Comparison of ENCODE assay signal across 17 cellular contexts in genomic region chr10:88158506-88159123, GRCh38.
DNase-seq lines count a peak whose midpoint lies in the region; FAIRE-seq and TF ChIP-seq lines count a peak whose summit lies in the region.
"Had no signal": no experiment of that assay in that cellular context is flagged by ENCODE, and none has a peak within 500 bp of the region (broad histone marks: within the 10 kb centered on the region; RNA-seq: fewer than 3 reads in every experiment).

No MANE protein-coding gene starts in this region.

- H3K36me3 ChIP-seq in Loucy (ENCODE audit: insufficient read depth, low read length) (peaks cover 25% of the 10 kb centered on the region; the same call in 1 of the 2 replicates), muscle layer of colon (ENCODE audit: insufficient read depth, low read length) (no peaks in the 10 kb centered on the region)

- no peak overlapping the region for H3K4me3 ChIP-seq in Loucy (ENCODE audit: low read length, poor library complexity, severe bottlenecking)
- H3K4me3 ChIP-seq in muscle layer of colon (ENCODE audit: low read depth in 1 of 2, low read length in 2 of 2): no peak overlapping the region

- H3K79me2 ChIP-seq in Loucy (ENCODE audit: insufficient read depth, low read length): peaks cover 92% of the 10 kb centered on the region
- H3K79me2 ChIP-seq: parathyroid adenoma had no signal

- H3K9me3 ChIP-seq in Loucy (ENCODE audit: insufficient read depth, low read depth, low read length) (no peaks in the 10 kb centered on the region), muscle layer of colon (ENCODE audit: low read length) (no peaks in the 10 kb centered on the region)

- DNase-seq in type B pancreatic cell (ENCODE audit: extremely low spot score, unreplicated experiment): no peak
- no peak for DNase-seq in HTR-8/SVneo (ENCODE audit: insufficient read length, low spot score)
- DNase-seq in activated CD4-positive, CD25-positive, alpha-beta regulatory T cell treated with anti-CD3 and anti-CD28 coated beads, Interleukin-2, amount 50 U/mL, for 72 hours: no peak
- DNase-seq in activated naive CD4-positive, alpha-beta T cell treated with Interleukin-2 at 50 U/mL for 16 hours: no peak
- DNase-seq: activated CD4-positive, alpha-beta memory T cell treated with anti-CD3 and anti-CD28 coated beads for 36 hours; CD4-positive, alpha-beta T cell; GDM1; NCI-H1694 treated with DMSO at 0.1 percent for 48 hours; NCI-H748 treated with DMSO at 0.1 percent for 48 hours; stimulated activated CD4-positive, alpha-beta T cell treated with anti-CD3 and anti-CD28 coated beads, Interleukin-1b, Interleukin-23, amount 100 ng/mL, for 48 hours; stimulated activated CD8-positive, alpha-beta memory T cell treated with anti-CD3 and anti-CD28 coated beads, Interleukin-4, amount 100 ng/mL, for 48 hours had no signal

- H3K4me3 Mint-ChIP-seq in type B pancreatic cell: no peak overlapping the region
- H3K4me3 Mint-ChIP-seq: activated CD4-positive, alpha-beta memory T cell treated with anti-CD3 and anti-CD28 coated beads for 36 hours; CD4-positive, alpha-beta T cell had no signal

- H3K27ac ChIP-seq in muscle layer of colon (ENCODE audit: low read depth, low read length): peak overlapping the region; percentile 59
- H3K27ac ChIP-seq: KMS-11, parathyroid adenoma had no signal

- no peaks in the 10 kb centered on the region for H3F3A ChIP-seq in Loucy (ENCODE audit: low read depth)

- TF ChIP-seq CTCF in Loucy (conservative IDR thresholded peaks at IDR 0.05; ENCODE audit: low read length) (no peak), type B pancreatic cell (conservative IDR thresholded peaks at IDR 0.05) (no peak)

- no peaks in the 10 kb centered on the region for H3K36me3 Mint-ChIP-seq in type B pancreatic cell
- H3K36me3 Mint-ChIP-seq: activated CD4-positive, alpha-beta memory T cell treated with anti-CD3 and anti-CD28 coated beads for 36 hours had no signal

- H3K4me1 ChIP-seq in Loucy (ENCODE audit: insufficient read depth, low read length, poor library complexity, severe bottlenecking) (peaks cover 22% of the 10 kb centered on the region), muscle layer of colon (ENCODE audit: insufficient read depth, low read length) (peaks cover 21% of the 10 kb centered on the region)
- H3K4me1 ChIP-seq: parathyroid adenoma had no signal

- peaks cover 41% of the 10 kb centered on the region for H4K20me1 ChIP-seq in Loucy (ENCODE audit: insufficient read depth, low read length, poor library complexity, severe bottlenecking)

- H2AFZ ChIP-seq in Loucy (ENCODE audit: low read length): peak overlapping the region; percentile 35; the same call in 1 of the 2 replicates
- H2AFZ ChIP-seq: parathyroid adenoma had no signal

- FAIRE-seq in colon (lab: Jason Lieb, UNC) (peak; percentile 49), HTR-8/SVneo (lab: Jason Lieb, UNC) (no peak)
- FAIRE-seq: H1 had no signal

- H3K9me3 Mint-ChIP-seq in type B pancreatic cell: no peaks in the 10 kb centered on the region
- H3K9me3 Mint-ChIP-seq: activated CD4-positive, alpha-beta memory T cell treated with anti-CD3 and anti-CD28 coated beads for 36 hours; CD4-positive, alpha-beta T cell had no signal

- H3K27me3 Mint-ChIP-seq in type B pancreatic cell: no peaks in the 10 kb centered on the region
- H3K27me3 Mint-ChIP-seq: activated CD4-positive, alpha-beta memory T cell treated with anti-CD3 and anti-CD28 coated beads for 36 hours; CD4-positive, alpha-beta T cell had no signal

- peak overlapping the region; percentile 63 for H3K27ac Mint-ChIP-seq in type B pancreatic cell
- H3K27ac Mint-ChIP-seq: activated CD4-positive, alpha-beta memory T cell treated with anti-CD3 and anti-CD28 coated beads for 36 hours; CD4-positive, alpha-beta T cell had no signal

- H3K9me2 ChIP-seq in Loucy (replicated peaks; ENCODE audit: low read depth, low read length): no peaks in the 10 kb centered on the region

- no peak overlapping the region for H3K4me2 ChIP-seq in Loucy (ENCODE audit: low read depth, low read length, poor library complexity, severe bottlenecking)
- H3K4me2 ChIP-seq: KMS-11 had no signal

- no peak overlapping the region for H3K9ac ChIP-seq in Loucy (ENCODE audit: low read depth, low read length, poor library complexity, severe bottlenecking)
- H3K9ac ChIP-seq in muscle layer of colon (ENCODE audit: low read length): no peak overlapping the region
- H3K9ac ChIP-seq: KMS-11, parathyroid adenoma had no signal

- H3K27me3 ChIP-seq in Loucy (ENCODE audit: insufficient read depth, low read length, poor library complexity, severe bottlenecking) (no peaks in the 10 kb centered on the region), muscle layer of colon (ENCODE audit: control insufficient read depth in 1 of 2, insufficient read depth in 2 of 2, low read length in 2 of 2) (no peaks in the 10 kb centered on the region)

- H3K4me1 Mint-ChIP-seq in type B pancreatic cell (ENCODE audit: unreplicated experiment): peaks cover 18% of the 10 kb centered on the region
